ENCODE assay signal across 1 cellular context in the genomic region with DNA sequence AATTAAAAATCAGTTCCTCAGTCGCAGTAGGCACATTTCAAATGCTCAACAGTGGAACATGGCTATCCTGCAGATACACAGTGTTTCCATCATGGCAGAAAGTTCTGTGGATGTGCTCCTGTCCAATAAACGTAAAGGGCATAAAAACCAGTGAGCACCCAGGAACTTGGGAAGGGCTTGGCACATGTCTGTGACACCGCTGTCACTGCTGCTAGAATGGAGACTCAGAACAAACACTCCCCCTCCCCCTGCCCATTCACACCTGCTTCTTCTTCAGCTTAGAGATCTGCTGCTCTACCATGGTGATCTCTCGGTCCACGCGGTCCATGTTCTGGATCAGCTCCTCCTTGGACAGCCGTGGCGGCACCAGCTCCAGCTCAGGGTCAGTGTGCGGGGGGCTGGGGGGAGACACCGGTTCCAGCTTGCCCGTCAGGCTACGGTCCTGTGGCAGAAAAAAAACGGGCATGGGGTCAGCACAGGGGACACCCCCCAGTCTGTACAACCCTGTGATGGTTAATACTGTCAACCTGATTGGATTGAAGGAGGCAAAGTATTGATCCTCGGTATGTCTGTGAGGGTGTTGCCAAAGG.
TF ChIP-seq lines count a peak whose summit lies in the region.

No MANE protein-coding gene starts in this region.

TF ChIP-seq in K562, 482 proteins besides CTCF, POLR2A, EP300 and RAD21 (continued from another document):
- TF ChIP-seq, protein P1, sequence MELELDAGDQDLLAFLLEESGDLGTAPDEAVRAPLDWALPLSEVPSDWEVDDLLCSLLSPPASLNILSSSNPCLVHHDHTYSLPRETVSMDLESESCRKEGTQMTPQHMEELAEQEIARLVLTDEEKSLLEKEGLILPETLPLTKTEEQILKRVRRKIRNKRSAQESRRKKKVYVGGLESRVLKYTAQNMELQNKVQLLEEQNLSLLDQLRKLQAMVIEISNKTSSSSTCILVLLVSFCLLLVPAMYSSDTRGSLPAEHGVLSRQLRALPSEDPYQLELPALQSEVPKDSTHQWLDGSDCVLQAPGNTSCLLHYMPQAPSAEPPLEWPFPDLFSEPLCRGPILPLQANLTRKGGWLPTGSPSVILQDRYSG (tag; conservative IDR thresholded peaks at IDR 0.05; ENCODE audit: low read depth) = no peak
- TF ChIP-seq ZNF354B (CRISPR knock-in tag; IDR thresholded peaks at IDR 0.05) (peak; percentile 97), ZNF174 (CRISPR knock-in tag; IDR thresholded peaks at IDR 0.05) (no peak), ZNF668 (CRISPR knock-in tag; IDR thresholded peaks at IDR 0.05) (no peak), ATF1 (CRISPR knock-in tag; IDR thresholded peaks at IDR 0.05) (no peak), ATF1 (tag; IDR thresholded peaks at IDR 0.05) (no peak), ZNF507 (tag; conservative IDR thresholded peaks at IDR 0.05) (peak; percentile 99), ARNT (IDR thresholded peaks at IDR 0.05) (no peak), ZNF584 (CRISPR knock-in tag; IDR thresholded peaks at IDR 0.05; ENCODE audit: low read depth) (no peak), RBM25 (IDR thresholded peaks at IDR 0.05; ENCODE audit: low read depth, low read length, severe bottlenecking) (peak; percentile 61), ARID2 (IDR thresholded peaks at IDR 0.05) (no peak), RBM15 (IDR thresholded peaks at IDR 0.05; ENCODE audit: insufficient read depth, low read length) (no peak), ZNF282 (CRISPR knock-in tag; IDR thresholded peaks at IDR 0.05) (no peak), ZFP1 (CRISPR knock-in tag; IDR thresholded peaks at IDR 0.05) (no peak), SLC30A9 (CRISPR knock-in tag; IDR thresholded peaks at IDR 0.05) (no peak), TSC22D4 (tag; IDR thresholded peaks at IDR 0.05) (no peak), LARP7 (IDR thresholded peaks at IDR 0.05) (no peak)
- TF ChIP-seq, protein P2, sequence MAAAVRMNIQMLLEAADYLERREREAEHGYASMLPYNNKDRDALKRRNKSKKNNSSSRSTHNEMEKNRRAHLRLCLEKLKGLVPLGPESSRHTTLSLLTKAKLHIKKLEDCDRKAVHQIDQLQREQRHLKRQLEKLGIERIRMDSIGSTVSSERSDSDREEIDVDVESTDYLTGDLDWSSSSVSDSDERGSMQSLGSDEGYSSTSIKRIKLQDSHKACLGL (CRISPR knock-in tag; IDR thresholded peaks at IDR 0.05; ENCODE audit: borderline replicate concordance, poor library complexity, severe bottlenecking) = no peak
- TF ChIP-seq, protein P3, sequence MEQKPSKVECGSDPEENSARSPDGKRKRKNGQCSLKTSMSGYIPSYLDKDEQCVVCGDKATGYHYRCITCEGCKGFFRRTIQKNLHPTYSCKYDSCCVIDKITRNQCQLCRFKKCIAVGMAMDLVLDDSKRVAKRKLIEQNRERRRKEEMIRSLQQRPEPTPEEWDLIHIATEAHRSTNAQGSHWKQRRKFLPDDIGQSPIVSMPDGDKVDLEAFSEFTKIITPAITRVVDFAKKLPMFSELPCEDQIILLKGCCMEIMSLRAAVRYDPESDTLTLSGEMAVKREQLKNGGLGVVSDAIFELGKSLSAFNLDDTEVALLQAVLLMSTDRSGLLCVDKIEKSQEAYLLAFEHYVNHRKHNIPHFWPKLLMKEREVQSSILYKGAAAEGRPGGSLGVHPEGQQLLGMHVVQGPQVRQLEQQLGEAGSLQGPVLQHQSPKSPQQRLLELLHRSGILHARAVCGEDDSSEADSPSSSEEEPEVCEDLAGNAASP (IDR thresholded peaks at IDR 0.05) = no peak
- TF ChIP-seq, protein P4, sequence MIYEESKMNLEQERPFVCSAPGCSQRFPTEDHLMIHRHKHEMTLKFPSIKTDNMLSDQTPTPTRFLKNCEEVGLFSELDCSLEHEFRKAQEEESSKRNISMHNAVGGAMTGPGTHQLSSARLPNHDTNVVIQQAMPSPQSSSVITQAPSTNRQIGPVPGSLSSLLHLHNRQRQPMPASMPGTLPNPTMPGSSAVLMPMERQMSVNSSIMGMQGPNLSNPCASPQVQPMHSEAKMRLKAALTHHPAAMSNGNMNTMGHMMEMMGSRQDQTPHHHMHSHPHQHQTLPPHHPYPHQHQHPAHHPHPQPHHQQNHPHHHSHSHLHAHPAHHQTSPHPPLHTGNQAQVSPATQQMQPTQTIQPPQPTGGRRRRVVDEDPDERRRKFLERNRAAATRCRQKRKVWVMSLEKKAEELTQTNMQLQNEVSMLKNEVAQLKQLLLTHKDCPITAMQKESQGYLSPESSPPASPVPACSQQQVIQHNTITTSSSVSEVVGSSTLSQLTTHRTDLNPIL (CRISPR knock-in tag; IDR thresholded peaks at IDR 0.05) = no peak
- TF ChIP-seq, protein P5, sequence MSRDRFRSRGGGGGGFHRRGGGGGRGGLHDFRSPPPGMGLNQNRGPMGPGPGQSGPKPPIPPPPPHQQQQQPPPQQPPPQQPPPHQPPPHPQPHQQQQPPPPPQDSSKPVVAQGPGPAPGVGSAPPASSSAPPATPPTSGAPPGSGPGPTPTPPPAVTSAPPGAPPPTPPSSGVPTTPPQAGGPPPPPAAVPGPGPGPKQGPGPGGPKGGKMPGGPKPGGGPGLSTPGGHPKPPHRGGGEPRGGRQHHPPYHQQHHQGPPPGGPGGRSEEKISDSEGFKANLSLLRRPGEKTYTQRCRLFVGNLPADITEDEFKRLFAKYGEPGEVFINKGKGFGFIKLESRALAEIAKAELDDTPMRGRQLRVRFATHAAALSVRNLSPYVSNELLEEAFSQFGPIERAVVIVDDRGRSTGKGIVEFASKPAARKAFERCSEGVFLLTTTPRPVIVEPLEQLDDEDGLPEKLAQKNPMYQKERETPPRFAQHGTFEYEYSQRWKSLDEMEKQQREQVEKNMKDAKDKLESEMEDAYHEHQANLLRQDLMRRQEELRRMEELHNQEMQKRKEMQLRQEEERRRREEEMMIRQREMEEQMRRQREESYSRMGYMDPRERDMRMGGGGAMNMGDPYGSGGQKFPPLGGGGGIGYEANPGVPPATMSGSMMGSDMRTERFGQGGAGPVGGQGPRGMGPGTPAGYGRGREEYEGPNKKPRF (IDR thresholded peaks at IDR 0.05; ENCODE audit: low read depth, low read length) = no peak
